In genomic region chrX:153667281-153667831, GRCh38 we compare ENCODE assay signal across 10 cellular contexts. TPM values are rescaled to one million over a fixed set of nuclear protein-coding genes. Genes with fewer than 3 reads are reported as not detected.
DNase-seq lines count a peak whose midpoint lies in the region; ATAC-seq and TF ChIP-seq lines count a peak whose summit lies in the region.
"Had no signal": no experiment of that assay in that cellular context is flagged by ENCODE, and none has a peak within 500 bp of the region (broad histone marks: within the 10 kb centered on the region; RNA-seq: fewer than 3 reads in every experiment).

No MANE protein-coding gene starts in this region.

- H3K9me3 ChIP-seq in Panc1 (ENCODE audit: control insufficient read depth, insufficient read depth, low read depth, low read length) = no peaks in the 10 kb centered on the region

- peak overlapping the region; percentile 77 for H3K4me3 Mint-ChIP-seq in activated T-cell treated with anti-CD3 and anti-CD28 coated beads, Interleukin-2, amount 50 U/mL, for 4 hours
- peak overlapping the region; percentile 64 for H3K4me3 Mint-ChIP-seq in stimulated activated effector memory CD8-positive, alpha-beta T cell treated with anti-CD3 and anti-CD28 coated beads, Interleukin-12 subunit alpha, Interleukin-12 subunit beta, amount 100 ng/mL, for 72 hours

- no peaks in the 10 kb centered on the region for H3K36me3 ChIP-seq in Panc1 (ENCODE audit: control insufficient read depth, insufficient read depth, low read length)
- H3K36me3 ChIP-seq: BLaER1 treated with 17β-estradiol and CSF1 and Interleukin-3, amounts not matched to agents 10 nM and 100 nM had no signal

- peak overlapping the region; percentile 76 for H3K27ac Mint-ChIP-seq in stimulated activated effector memory CD8-positive, alpha-beta T cell treated with anti-CD3 and anti-CD28 coated beads, Interleukin-12 subunit alpha, Interleukin-12 subunit beta, amount 100 ng/mL, for 72 hours

- H3K36me3 Mint-ChIP-seq in activated T-cell treated with anti-CD3 and anti-CD28 coated beads, Interleukin-2, amount 50 U/mL, for 4 hours (ENCODE audit: insufficient read depth) = no peaks in the 10 kb centered on the region
- H3K36me3 Mint-ChIP-seq in stimulated activated effector memory CD8-positive, alpha-beta T cell treated with anti-CD3 and anti-CD28 coated beads, Interleukin-12 subunit alpha, Interleukin-12 subunit beta, amount 100 ng/mL, for 72 hours = peaks cover 6% of the 10 kb centered on the region

- in situ Hi-C loops in Panc1 (cut with HindIII; ENCODE audit: low pct_unique_long_range_greater_than_20kb, low sequenced_read_pairs) = no loop called here

- TF ChIP-seq CTCF in Panc1 (IDR thresholded peaks at IDR 0.05) (no peak), epithelial cell of proximal tubule (conservative IDR thresholded peaks at IDR 0.05; ENCODE audit: low read depth, low read length) (no peak)

- no TSS peak for BruUV-seq in Panc1 (replicated peaks; lab: Mats Ljungman, UMichigan)

- CTCF ChIA-PET in Panc1 (lab: Charles Lee) = interaction anchor here (0.6 to 1.9 kb wide), 16 partner anchors 15 to 128 kb away, joined by 3 to 21 read pairs (median 4); partner anchors contain the start of gene SLC6A8

- peaks cover 3% of the 10 kb centered on the region for H3K4me1 Mint-ChIP-seq in activated T-cell treated with anti-CD3 and anti-CD28 coated beads, Interleukin-2, amount 50 U/mL, for 4 hours (ENCODE audit: low read depth)
- H3K4me1 Mint-ChIP-seq in stimulated activated effector memory CD8-positive, alpha-beta T cell treated with anti-CD3 and anti-CD28 coated beads, Interleukin-12 subunit alpha, Interleukin-12 subunit beta, amount 100 ng/mL, for 72 hours = peaks cover 10% of the 10 kb centered on the region

- intact Hi-C loops in Panc1 (cut with micrococcal nuclease; ENCODE audit: unreplicated experiment) = loop anchor here (5.0 kb wide), 1 partner anchor 55 kb away; no protein-coding TSS in a partner anchor

- POLR2A ChIA-PET in Panc1 (lab: Charles Lee) = interaction anchor here (0.6 kb wide), 1 partner anchor 14 kb away, joined by 3 read pairs; no protein-coding TSS in a partner anchor

- H3K27me3 ChIP-seq in Panc1 (ENCODE audit: control insufficient read depth, insufficient read depth, low read length) = no peaks in the 10 kb centered on the region

- H3K4me3 ChIP-seq in Panc1 (ENCODE audit: low read depth in 2 of 2, low read length in 2 of 2) = peak overlapping the region; percentile 19 to 42
- peak overlapping the region; percentile 14 for H3K4me3 ChIP-seq in epithelial cell of proximal tubule (ENCODE audit: low read depth, low read length)
- H3K4me3 ChIP-seq: BLaER1 treated with 17β-estradiol and CSF1 and Interleukin-3, amounts not matched to agents 10 nM and 100 nM had no signal

- peaks cover 7% of the 10 kb centered on the region for H3K27me3 Mint-ChIP-seq in activated T-cell treated with anti-CD3 and anti-CD28 coated beads, Interleukin-2, amount 50 U/mL, for 4 hours (ENCODE audit: low read depth)

- no peak for DNase-seq in activated T-cell treated with anti-CD3 and anti-CD28 coated beads, Interleukin-2, amount 50 U/mL, for 4 hours
- DNase-seq in activated T-cell treated with anti-CD3 and anti-CD28 coated beads for 4 hours (no peak), Panc1 (ENCODE audit: low read depth, low spot score) (no peak), epithelial cell of proximal tubule (ENCODE audit: low read depth) (no peak), NCI-H1417 treated with DMSO at 0.1 percent for 48 hours (lab: John Stamatoyannopoulos, UW) (no peak), caudate nucleus (lab: John Stamatoyannopoulos, UW) (no peak)
- no peak for DNase-seq in stimulated activated effector memory CD8-positive, alpha-beta T cell treated with anti-CD3 and anti-CD28 coated beads, Interleukin-12 subunit alpha, Interleukin-12 subunit beta, amount 100 ng/mL, for 72 hours (ENCODE audit: low spot score in 2 of 2)
- no peak for DNase-seq in stimulated activated naive CD4-positive, alpha-beta T cell treated with Interleukin-2 at 50 U/mL for 16 hours (lab: John Stamatoyannopoulos, UW)

- no peaks in the 10 kb centered on the region for H3K9me3 Mint-ChIP-seq in activated T-cell treated with anti-CD3 and anti-CD28 coated beads, Interleukin-2, amount 50 U/mL, for 4 hours
- H3K9me3 Mint-ChIP-seq in stimulated activated effector memory CD8-positive, alpha-beta T cell treated with anti-CD3 and anti-CD28 coated beads, Interleukin-12 subunit alpha, Interleukin-12 subunit beta, amount 100 ng/mL, for 72 hours = no peaks in the 10 kb centered on the region

- peak in 1 of 2 donors; percentile 23 for ATAC-seq in activated T-cell treated with anti-CD3 and anti-CD28 coated beads, Interleukin-2, amount 50 U/mL, for 4 hours
- ATAC-seq in Panc1 = peak; percentile 49
- no peak for ATAC-seq in stimulated activated effector memory CD8-positive, alpha-beta T cell treated with anti-CD3 and anti-CD28 coated beads, Interleukin-12 subunit alpha, Interleukin-12 subunit beta, amount 100 ng/mL, for 72 hours

- H3K27ac ChIP-seq in Panc1 (ENCODE audit: low read length) = no peak overlapping the region
- H3K27ac ChIP-seq in caudate nucleus (ENCODE audit: low read depth, low read length) = no peak overlapping the region
- H3K27ac ChIP-seq: BLaER1 treated with 17β-estradiol and CSF1 and Interleukin-3, amounts not matched to agents 10 nM and 100 nM had no signal

- H3K4me1 ChIP-seq in Panc1 (ENCODE audit: control insufficient read depth, insufficient read depth, low read length) = no peaks in the 10 kb centered on the region
- H3K4me1 ChIP-seq: BLaER1 treated with 17β-estradiol and CSF1 and Interleukin-3, amounts not matched to agents 10 nM and 100 nM had no signal

RNA-seq across cellular contexts. Expression of gene PNCK, which starts 6.3 kb away (rescaled TPM):
- total RNA-seq in activated T-cell treated with anti-CD3 and anti-CD28 coated beads, Interleukin-2, amount 50 U/mL, for 4 hours = under 1 TPM; 0.26 to 0.71 (median 0.51) TPM
- 2.3 TPM for total RNA-seq in Panc1 (2021; ENCODE audit: unreplicated experiment)
- 2.2 TPM for polyA plus RNA-seq in Panc1 (2012; ENCODE audit: insufficient read length)
- 0.86 TPM in 1 of 2 replicates, not detected in the other for total RNA-seq in epithelial cell of proximal tubule
- total RNA-seq: M059J had no signal

RNA-seq across cellular contexts. Expression of gene DUSP9, which starts 20.4 kb away (rescaled TPM):
- total RNA-seq in activated T-cell treated with anti-CD3 and anti-CD28 coated beads, Interleukin-2, amount 50 U/mL, for 4 hours = under 1 TPM; 0.11 to 0.42 (median 0.33) TPM
- total RNA-seq in Panc1 (2021; ENCODE audit: unreplicated experiment) (7.1 TPM), epithelial cell of proximal tubule (3.1 and 5.9 TPM in 2 replicates)
- polyA plus RNA-seq in Panc1 (2012; ENCODE audit: insufficient read length) = 9.8 TPM

RNA-seq across cellular contexts. Expression of gene SLC6A8, which starts 20.4 kb away (rescaled TPM):
- 1 to 10 TPM; 1.1 to 1.9 (median 1.6) TPM for total RNA-seq in activated T-cell treated with anti-CD3 and anti-CD28 coated beads, Interleukin-2, amount 50 U/mL, for 4 hours
- 125 TPM for total RNA-seq in Panc1 (2021; ENCODE audit: unreplicated experiment)
- 165 TPM for polyA plus RNA-seq in Panc1 (2012; ENCODE audit: insufficient read length)
- 20.0 and 30.5 TPM in 2 replicates for total RNA-seq in epithelial cell of proximal tubule

RNA-seq across cellular contexts. Expression of gene BCAP31, which starts 56.8 kb away (rescaled TPM):
- total RNA-seq in activated T-cell treated with anti-CD3 and anti-CD28 coated beads, Interleukin-2, amount 50 U/mL, for 4 hours = 100 to 1,000 TPM; 134 to 176 (median 151) TPM
- total RNA-seq in Panc1 (2021; ENCODE audit: unreplicated experiment) (432 TPM), epithelial cell of proximal tubule (155 and 163 TPM in 2 replicates)
- 455 TPM for polyA plus RNA-seq in Panc1 (2012; ENCODE audit: insufficient read length)

RNA-seq across cellular contexts. Expression of gene ABCD1, which starts 57.3 kb away (rescaled TPM):
- 1 to 10 TPM; 2.6 to 3.4 (median 3.1) TPM for total RNA-seq in activated T-cell treated with anti-CD3 and anti-CD28 coated beads, Interleukin-2, amount 50 U/mL, for 4 hours
- 86.6 TPM for total RNA-seq in Panc1 (2021; ENCODE audit: unreplicated experiment)
- 81.6 TPM for polyA plus RNA-seq in Panc1 (2012; ENCODE audit: insufficient read length)
- total RNA-seq in epithelial cell of proximal tubule = 8.2 and 12.6 TPM in 2 replicates
